Comparison of ENCODE assay signal across 17 cellular contexts in the genomic region with DNA sequence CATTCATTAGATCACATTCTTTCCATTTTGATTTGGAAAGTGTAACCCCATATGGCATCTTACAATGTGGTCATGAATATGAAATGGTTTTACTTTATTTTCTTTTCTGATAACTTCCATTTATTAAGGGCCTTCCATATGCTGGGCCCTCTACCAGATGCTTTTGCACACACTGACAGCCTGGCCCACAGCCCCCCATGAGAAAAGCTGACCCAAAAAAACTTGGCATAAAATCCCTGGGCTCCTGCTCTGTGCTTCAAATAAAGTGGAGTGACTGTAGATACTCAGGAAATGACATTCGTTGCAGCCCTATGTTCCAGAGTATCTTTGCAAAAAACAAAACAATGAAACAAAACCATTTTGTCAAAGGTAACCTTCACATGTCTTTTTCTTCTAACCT. TPM values are rescaled to one million over a fixed set of nuclear protein-coding genes. Genes with fewer than 3 reads are reported as not detected.
DNase-seq lines count a peak whose midpoint lies in the region; ATAC-seq, FAIRE-seq and TF ChIP-seq lines count a peak whose summit lies in the region.
"Had no signal": no experiment of that assay in that cellular context is flagged by ENCODE, and none has a peak within 500 bp of the region (broad histone marks: within the 10 kb centered on the region; RNA-seq: fewer than 3 reads in every experiment).

No MANE protein-coding gene starts in this region.

- no peak overlapping the region for H3K4me3 ChIP-seq in heart right ventricle
- H3K4me3 ChIP-seq: HAP-1 had no signal

- no peaks in the 10 kb centered on the region for H3K36me3 ChIP-seq in heart right ventricle
- H3K36me3 ChIP-seq: HAP-1 had no signal

- TF ChIP-seq CTCF in heart right ventricle (IDR thresholded peaks at IDR 0.05): no peak

- H3K27ac ChIP-seq in heart right ventricle: no peak overlapping the region

- in situ Hi-C loops in G401 (cut with HindIII; ENCODE audit: low sequenced_read_pairs): no loop called here

- intact Hi-C loops in Right ventricle myocardium inferior (cut with DNase I) (no loop called here), heart right ventricle (cut with DNase I) (no loop called here)

- DNase-seq in Right ventricle myocardium inferior (ENCODE audit: missing footprints) (no peak), heart right ventricle (no peak), G401 (ENCODE audit: low spot score) (peak; percentile 58), GM12892 (ENCODE audit: insufficient read length) (no peak), cerebellar cortex (ENCODE audit: low spot score) (peak; percentile 46)
- DNase-seq in natural killer cell treated with Interleukin-12 subunit alpha and Interleukin-12 subunit beta and Interleukin-15 and Interleukin-18, amount 100 ng/mL, for 72 hours (ENCODE audit: low spot score): no peak
- DNase-seq: Calu3; CD4-positive, alpha-beta memory T cell; COR-L47; DMS79; EL; GF-D8; GOT3; HFFc6 had no signal

- no peak for TF ChIP-seq POLR2A in GM12892 (IDR thresholded peaks at IDR 0.05; ENCODE audit: low read depth, low read length)

- H3K9me3 Mint-ChIP-seq in natural killer cell treated with Interleukin-12 subunit alpha and Interleukin-12 subunit beta and Interleukin-15 and Interleukin-18, amount 100 ng/mL, for 72 hours: no peaks in the 10 kb centered on the region
- H3K9me3 Mint-ChIP-seq: HFFc6 had no signal

- H3K36me3 Mint-ChIP-seq in natural killer cell treated with Interleukin-12 subunit alpha and Interleukin-12 subunit beta and Interleukin-15 and Interleukin-18, amount 100 ng/mL, for 72 hours: no peaks in the 10 kb centered on the region
- H3K36me3 Mint-ChIP-seq: CD4-positive, alpha-beta memory T cell had no signal

- peaks cover 0 to 3% of the 10 kb centered on the region in 2 donors for H3K27me3 Mint-ChIP-seq in natural killer cell treated with Interleukin-12 subunit alpha and Interleukin-12 subunit beta and Interleukin-15 and Interleukin-18, amount 100 ng/mL, for 72 hours

- H3K27me3 ChIP-seq in heart right ventricle: no peaks in the 10 kb centered on the region

- H3K9me3 ChIP-seq in heart right ventricle: no peaks in the 10 kb centered on the region
- H3K9me3 ChIP-seq: HAP-1 had no signal

- 34 to 46% methylated on average over 1 of the region's 1 CpG for WGBS in heart right ventricle, 2 donors

- ATAC-seq in Right ventricle myocardium inferior (peak; percentile 61), heart right ventricle (no peak)
- ATAC-seq in natural killer cell treated with Interleukin-12 subunit alpha and Interleukin-12 subunit beta and Interleukin-15 and Interleukin-18, amount 100 ng/mL, for 72 hours: no peak

- FAIRE-seq in GM12892 (lab: Jason Lieb, UNC): peak; percentile 40
- FAIRE-seq: GM12891, H54 had no signal

- no peak overlapping the region for H3K4me3 Mint-ChIP-seq in natural killer cell treated with Interleukin-12 subunit alpha and Interleukin-12 subunit beta and Interleukin-15 and Interleukin-18, amount 100 ng/mL, for 72 hours
- H3K4me3 Mint-ChIP-seq: CD4-positive, alpha-beta memory T cell; HFFc6 had no signal

- peaks cover 0 to 7% of the 10 kb centered on the region in 2 donors for H3K4me1 Mint-ChIP-seq in natural killer cell treated with Interleukin-12 subunit alpha and Interleukin-12 subunit beta and Interleukin-15 and Interleukin-18, amount 100 ng/mL, for 72 hours (ENCODE audit: low read depth in 2 of 2)

- H3K27ac Mint-ChIP-seq in natural killer cell treated with Interleukin-12 subunit alpha and Interleukin-12 subunit beta and Interleukin-15 and Interleukin-18, amount 100 ng/mL, for 72 hours: no peak overlapping the region
- H3K27ac Mint-ChIP-seq: CD4-positive, alpha-beta memory T cell; HFFc6 had no signal

- H3K4me1 ChIP-seq in heart right ventricle: peaks cover 0 to 5% (median 0%) of the 10 kb centered on the region in 9 donors

RNA-seq across cellular contexts. Expression of gene PRDX6, which starts 48.8 kb away (rescaled TPM):
- total RNA-seq in Right ventricle myocardium inferior (518 TPM), heart right ventricle (100 to 1,000 TPM; 215 to 698 (median 325) TPM)
- 100 to 1,000 TPM; 426 to 640 TPM for polyA plus RNA-seq in heart right ventricle
- total RNA-seq in G401 (2014; rRNA removed; shearing (Covaris generic)): 273 and 329 TPM in 2 replicates
- polyA plus RNA-seq in GM12892 (2012; ENCODE audit: missing spikeins): 108 TPM
- 100 to 1,000 TPM; 119 to 155 TPM for total RNA-seq in natural killer cell treated with Interleukin-12 subunit alpha and Interleukin-12 subunit beta and Interleukin-15 and Interleukin-18, amount 100 ng/mL, for 72 hours

Comparison
In these comparisons a context has a peak if more than half of its experiments do, and no peak if none do; other contexts are left out.
1. DNase-seq: peak in G401 (single experiment) and cerebellar cortex (single experiment); none in Right ventricle myocardium inferior (single experiment), heart right ventricle (0 of 2), GM12892 (single experiment) and natural killer cell treated with Interleukin-12 subunit alpha and Interleukin-12 subunit beta and Interleukin-15 and Interleukin-18, amount 100 ng/mL, for 72 hours (single experiment).